ENCODE assay signal across 12 cellular contexts in the genomic region with DNA sequence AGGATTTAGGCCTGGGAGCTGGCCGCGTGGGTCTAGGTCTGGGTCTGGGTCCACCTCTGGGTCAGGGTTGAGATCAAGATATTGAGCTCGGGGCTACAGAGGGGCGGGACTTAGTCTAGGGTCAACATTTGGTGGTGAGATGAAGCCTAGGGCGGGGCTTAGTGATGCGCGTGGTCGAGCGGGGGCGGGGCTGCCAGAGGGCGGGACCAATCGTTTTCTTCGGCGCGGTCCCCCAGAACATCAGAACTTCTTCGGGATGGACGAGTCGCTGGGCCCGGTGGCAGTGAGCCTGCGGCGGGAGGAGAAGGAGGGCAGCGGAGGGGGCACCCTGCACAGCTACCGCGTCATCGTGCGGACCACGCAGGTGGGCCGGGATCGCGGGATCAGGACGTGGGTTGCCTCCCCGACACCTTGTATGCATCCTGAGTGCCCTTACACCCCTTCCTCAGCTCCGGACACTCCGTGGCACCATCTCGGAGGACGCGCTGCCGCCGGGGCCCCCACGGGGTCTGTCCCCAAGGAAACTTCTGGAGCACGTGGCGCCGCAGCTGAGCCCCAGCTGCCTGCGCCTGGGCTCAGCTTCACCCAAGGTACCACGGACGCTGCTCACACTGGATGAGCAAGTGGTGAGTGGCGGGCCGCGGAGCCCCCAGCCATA. TPM values are rescaled to one million over a fixed set of nuclear protein-coding genes. Genes with fewer than 3 reads are reported as not detected.
DNase-seq lines count a peak whose midpoint lies in the region; ATAC-seq, FAIRE-seq and TF ChIP-seq lines count a peak whose summit lies in the region.
"Had no signal": no experiment of that assay in that cellular context is flagged by ENCODE, and none has a peak within 500 bp of the region (broad histone marks: within the 10 kb centered on the region; RNA-seq: fewer than 3 reads in every experiment).

No MANE protein-coding gene starts in this region.

- CTCF ChIA-PET in GM12878 (lab: Yijun Ruan, JAX): interaction anchor here (0.6 to 1.0 kb wide), 2 partner anchors 10 to 16 kb away, joined by 3 read pairs; no protein-coding TSS in a partner anchor
- CTCF ChIA-PET in HEK293T (lab: Yijun Ruan, JAX): no interaction called here

- no peaks in the 10 kb centered on the region for H3K9me3 ChIP-seq in GM12878 (replicated peaks; ENCODE audit: control insufficient read depth, insufficient read depth, low read length)
- H3K9me3 ChIP-seq in SJCRH30 (replicated peaks): no peaks in the 10 kb centered on the region
- H3K9me3 ChIP-seq: HAP-1 had no signal

- H3K4me3 Mint-ChIP-seq in mesothelial cell of epicardium: peak overlapping the region; percentile 24

- in situ Hi-C loops in GM12878 (cut with MboI): no loop called here

- H4K20me1 ChIP-seq in GM12878 (ENCODE audit: control insufficient read depth, insufficient read depth): no peaks in the 10 kb centered on the region

- H3K4me3 ChIP-seq in GM12878: peak overlapping the region; percentile 85
- H3K4me3 ChIP-seq in SJCRH30: no peak overlapping the region
- H3K4me3 ChIP-seq: HAP-1 had no signal

- H2AFZ ChIP-seq in GM12878 (ENCODE audit: control insufficient read depth, low read depth, low read length): no peak overlapping the region

- ATAC-seq in GM12878: no peak

- H3K9me3 Mint-ChIP-seq in mesothelial cell of epicardium: no peaks in the 10 kb centered on the region

- FAIRE-seq in GM12878 (lab: Jason Lieb, UNC): no peak
- FAIRE-seq: GM18507 had no signal

- TF ChIP-seq POLR2A in GM12878 (IDR thresholded peaks at IDR 0.05; ENCODE audit: low read depth, low read length): no peak

- RAD21 ChIA-PET in GM12878 (lab: Charles Lee; ENCODE audit: unreplicated experiment): interaction anchor here (0.8 to 0.9 kb wide), 2 partner anchors 27 to 58 kb away, joined by 3 read pairs; a partner anchor contains a TSS

- no peak for TF ChIP-seq RAD21 in GM12878 (IDR thresholded peaks at IDR 0.05; ENCODE audit: insufficient read depth, low read depth, low read length)

- SMC1A ChIA-PET in GM12878 (lab: Charles Lee; ENCODE audit: uncharacterized antibody, unreplicated experiment): no interaction called here

- peak overlapping the region; percentile 99 for H3K4me2 ChIP-seq in GM12878 (ENCODE audit: control insufficient read depth, insufficient read depth)

- peaks cover 5% of the 10 kb centered on the region for H3K36me3 Mint-ChIP-seq in mesothelial cell of epicardium

- TF ChIP-seq CTCF in GM12878 (IDR thresholded peaks at IDR 0.05 in 2 of 3, conservative IDR thresholded peaks at IDR 0.05 in 1 of 3; ENCODE audit: control insufficient read depth in 2 of 3, extremely low read depth in 1 of 3, insufficient read depth in 1 of 3, low read depth in 3 of 3, low read length in 3 of 3) (no peak), mesothelial cell of epicardium (IDR thresholded peaks at IDR 0.05; ENCODE audit: unreplicated experiment) (no peak)

- peaks cover 35% of the 10 kb centered on the region for H3K4me1 Mint-ChIP-seq in mesothelial cell of epicardium

- peak; percentile 51 for DNase-seq in stimulated activated CD4-positive, alpha-beta T cell treated with anti-CD3 and anti-CD28 coated beads, Interleukin-15, amount 100 ng/mL, for 24 hours
- no peak for DNase-seq in stimulated activated CD4-positive, alpha-beta T cell treated with anti-CD3 and anti-CD28 coated beads, Interleukin-1b, Interleukin-23, amount 100 ng/mL, for 48 hours
- DNase-seq in GM12878 (ENCODE audit: low read depth, low spot score) (no peak), mesothelial cell of epicardium (ENCODE audit: low spot score in 2 of 2, unreplicated experiment in 2 of 2) (no peak), middle frontal gyrus (ENCODE audit: extremely low spot score, low spot score) (no peak), DMS114 treated with DMSO at 0.1 percent for 48 hours (lab: John Stamatoyannopoulos, UW; ENCODE audit: unreplicated experiment) (no peak), SJCRH30 (no peak), HEK293T (ENCODE audit: extremely low spot score) (no peak)
- DNase-seq: NCI-H345 had no signal

- no peak for TF ChIP-seq EP300 in GM12878 (IDR thresholded peaks at IDR 0.05; ENCODE audit: borderline replicate concordance in 1 of 2, control insufficient read depth in 1 of 2, low read depth in 2 of 2, low read length in 2 of 2)

- H3K79me2 ChIP-seq in GM12878 (ENCODE audit: control insufficient read depth, insufficient read depth, low read length): peaks cover 42% of the 10 kb centered on the region

- H3K4me1 ChIP-seq in GM12878 (ENCODE audit: control insufficient read depth, insufficient read depth, low read length): peaks cover 34% of the 10 kb centered on the region
- H3K4me1 ChIP-seq in SJCRH30: no peaks in the 10 kb centered on the region; the same call in 1 of the 2 replicates

- WGBS in GM12878 (ENCODE audit: insufficient coverage, insufficient replicate concordance, low lambda C conversion rate, missing lambda C conversion rate): 94% methylated on average over 31 of the region's 49 CpGs

- H3K27ac ChIP-seq in GM12878 (ENCODE audit: control insufficient read depth, insufficient read depth) (peak overlapping the region; percentile 89; the same call in 1 of the 2 replicates), SJCRH30 (no peak overlapping the region)
- H3K27ac ChIP-seq: C4-2B had no signal

- peaks cover 2% of the 10 kb centered on the region for H3K27me3 Mint-ChIP-seq in mesothelial cell of epicardium (ENCODE audit: low read depth)

- POLR2A ChIA-PET in GM12878 (lab: Charles Lee): interaction anchor here (0.6 to 7.6 kb wide), 4 partner anchors 11 to 47 kb away, joined by 4 to 100 read pairs (median 5); a partner anchor contains a TSS
- POLR2A ChIA-PET in HEK293T (lab: Yijun Ruan, JAX): interaction anchor here (1.1 to 1.6 kb wide), 3 partner anchors 11 to 27 kb away, joined by 5 to 6 read pairs (median 5); a partner anchor contains a TSS

- H3K36me3 ChIP-seq in GM12878 (ENCODE audit: control insufficient read depth in 2 of 2, insufficient read depth in 2 of 2, low read length in 1 of 2): peaks cover 11 to 30% of the 10 kb centered on the region in 2 experiments
- no peaks in the 10 kb centered on the region for H3K36me3 ChIP-seq in SJCRH30

- H3K27ac Mint-ChIP-seq in mesothelial cell of epicardium: no peak overlapping the region

- peak overlapping the region; percentile 46; the same call in 1 of the 2 replicates for H3K9ac ChIP-seq in GM12878 (ENCODE audit: control insufficient read depth, insufficient read depth, low read length)

- intact Hi-C loops in GM12878 (cut with micrococcal nuclease; ENCODE audit: unreplicated experiment): no loop called here

- no TSS peak for BruUV-seq in GM12878 (replicated peaks; lab: Mats Ljungman, UMichigan)

- H3K27me3 ChIP-seq in GM12878 (replicated peaks in 1 of 2; ENCODE audit: control insufficient read depth in 2 of 2, insufficient read depth in 2 of 2, low read length in 1 of 2): no peaks in the 10 kb centered on the region
- H3K27me3 ChIP-seq in SJCRH30: no peaks in the 10 kb centered on the region

RNA-seq across cellular contexts. Expression of a gene that starts 4.2 kb away (rescaled TPM):
- total RNA-seq in GM12878 (2013; cell fraction: nucleolus; rRNA removed): 136 and 145 TPM in 2 replicates
- 51.7 and 61.2 TPM in 2 replicates for total RNA-seq in GM12878 (2014; rRNA removed)
- 26.9 and 34.2 TPM in 2 replicates for total RNA-seq in GM12878 (2014; rRNA removed; fragmentation: Illumina TruSeq; extraction: Trizol)
- 132 and 139 TPM in 2 replicates for total RNA-seq in GM12878 (2021)
- polyA plus RNA-seq in GM12878 (2011; ENCODE audit: low read depth): 14.6 TPM
- 24.0 and 64.1 TPM in 2 replicates for polyA plus RNA-seq in GM12878 (2011; rRNA removed)
- 72.9 and 124 TPM in 2 replicates for polyA plus RNA-seq in GM12878 (2011; cell fraction: cytosol; rRNA removed)
- polyA plus RNA-seq in GM12878 (2011; cell fraction: nucleus; rRNA removed): 436 and 511 TPM in 2 replicates
- 69.0 and 88.3 TPM in 2 replicates for polyA plus RNA-seq in GM12878 (2012)
- polyA plus RNA-seq in GM12878 (2014; fragmentation: Illumina TruSeq; extraction: Trizol): 4.9 and 16.0 TPM in 2 replicates
- 1 to 10 TPM; 1.0 to 5.5 TPM for polyA plus RNA-seq in GM12878 (2014; fragmentation: Nextera tagmentation; extraction: Ambion mirVana)
- 64.2 and 66.8 TPM in 2 replicates for polyA plus RNA-seq in GM12878 (2014; rRNA removed)
- 10 to 100 TPM; 18.3 to 32.7 TPM for polyA plus RNA-seq in GM12878 (2016; fragmentation: Nextera tagmentation; extraction: Ambion mirVana)
- 131 and 204 TPM in 2 replicates for polyA minus RNA-seq in GM12878 (2011; rRNA and poly(A)+ RNA removed)
- 70.8 and 88.3 TPM in 2 replicates for polyA minus RNA-seq in GM12878 (2011; cell fraction: cytosol; rRNA and poly(A)+ RNA removed)
- 87.9 and 144 TPM in 2 replicates for polyA minus RNA-seq in GM12878 (2011; cell fraction: nucleus; rRNA and poly(A)+ RNA removed)
- 37.1 to 42.9 TPM (median 37.5 TPM) in 3 replicates for total RNA-seq in mesothelial cell of epicardium
- total RNA-seq in SJCRH30 (2014; rRNA removed; shearing (Covaris generic)): 2.8 and 2.9 TPM in 2 replicates

RNA-seq across cellular contexts. Expression of a gene that starts 20.6 kb away (rescaled TPM):
- 91.6 and 99.8 TPM in 2 replicates for total RNA-seq in GM12878 (2013; cell fraction: nucleolus; rRNA removed)
- total RNA-seq in GM12878 (2014; rRNA removed) (28.1 and 33.6 TPM in 2 replicates), GM12878 (2014; rRNA removed; fragmentation: Illumina TruSeq; extraction: Trizol) (15.3 and 16.8 TPM in 2 replicates), GM12878 (2021) (51.7 and 56.4 TPM in 2 replicates), mesothelial cell of epicardium (95.6 to 98.8 TPM (median 96.8 TPM) in 3 replicates)
- 26.3 TPM for polyA plus RNA-seq in GM12878 (2011; ENCODE audit: low read depth)
- polyA plus RNA-seq in GM12878 (2011; rRNA removed) (13.4 and 32.7 TPM in 2 replicates), GM12878 (2014; fragmentation: Illumina TruSeq; extraction: Trizol) (21.8 and 34.7 TPM in 2 replicates), GM12878 (2014; fragmentation: Nextera tagmentation; extraction: Ambion mirVana) (10 to 100 TPM in 1 of 2 experiments, 1 to 10 TPM in 1; 5.1 to 12.8 TPM), GM12878 (2014; rRNA removed) (37.4 and 60.0 TPM in 2 replicates), GM12878 (2016; fragmentation: Nextera tagmentation; extraction: Ambion mirVana) (10 to 100 TPM; 38.1 to 42.8 TPM)
- 28.1 and 28.2 TPM in 2 replicates for polyA plus RNA-seq in GM12878 (2011; cell fraction: cytosol; rRNA removed)
- 205 and 257 TPM in 2 replicates for polyA plus RNA-seq in GM12878 (2011; cell fraction: nucleus; rRNA removed)
- 60.7 and 67.5 TPM in 2 replicates for polyA plus RNA-seq in GM12878 (2012)
- polyA minus RNA-seq in GM12878 (2011; rRNA and poly(A)+ RNA removed): 35.8 and 49.0 TPM in 2 replicates
- polyA minus RNA-seq in GM12878 (2011; cell fraction: cytosol; rRNA and poly(A)+ RNA removed): 18.3 and 22.1 TPM in 2 replicates
- 82.5 and 108 TPM in 2 replicates for polyA minus RNA-seq in GM12878 (2011; cell fraction: nucleus; rRNA and poly(A)+ RNA removed)
- 37.3 and 38.3 TPM in 2 replicates for total RNA-seq in SJCRH30 (2014; rRNA removed; shearing (Covaris generic))

RNA-seq across cellular contexts. Expression of a gene that starts 26.6 kb away (rescaled TPM):
- 38.1 and 44.3 TPM in 2 replicates for total RNA-seq in GM12878 (2013; cell fraction: nucleolus; rRNA removed)
- total RNA-seq in GM12878 (2014; rRNA removed): 14.0 and 19.9 TPM in 2 replicates
- total RNA-seq in GM12878 (2014; rRNA removed; fragmentation: Illumina TruSeq; extraction: Trizol): 5.4 and 7.3 TPM in 2 replicates
- total RNA-seq in GM12878 (2021): 39.0 and 46.6 TPM in 2 replicates
- polyA plus RNA-seq in GM12878 (2011; ENCODE audit: low read depth): 8.1 TPM
- polyA plus RNA-seq in GM12878 (2011; rRNA removed): 2.9 and 8.2 TPM in 2 replicates
- 19.6 and 23.7 TPM in 2 replicates for polyA plus RNA-seq in GM12878 (2011; cell fraction: cytosol; rRNA removed)
- polyA plus RNA-seq in GM12878 (2011; cell fraction: nucleus; rRNA removed): 93.1 and 120 TPM in 2 replicates
- polyA plus RNA-seq in GM12878 (2012): 16.6 and 21.0 TPM in 2 replicates
- 1.7 and 8.6 TPM in 2 replicates for polyA plus RNA-seq in GM12878 (2014; fragmentation: Illumina TruSeq; extraction: Trizol)
- polyA plus RNA-seq in GM12878 (2014; fragmentation: Nextera tagmentation; extraction: Ambion mirVana): under 1 TPM; 0.03 to 0.15 TPM
- polyA plus RNA-seq in GM12878 (2014; rRNA removed): 34.1 and 40.2 TPM in 2 replicates
- 10 to 100 TPM in 1 of 2 experiments, 1 to 10 TPM in 1; 6.8 to 10.3 TPM for polyA plus RNA-seq in GM12878 (2016; fragmentation: Nextera tagmentation; extraction: Ambion mirVana)
- 12.1 and 24.9 TPM in 2 replicates for polyA minus RNA-seq in GM12878 (2011; rRNA and poly(A)+ RNA removed)
- 17.2 and 18.4 TPM in 2 replicates for polyA minus RNA-seq in GM12878 (2011; cell fraction: cytosol; rRNA and poly(A)+ RNA removed)
- 29.3 and 54.2 TPM in 2 replicates for polyA minus RNA-seq in GM12878 (2011; cell fraction: nucleus; rRNA and poly(A)+ RNA removed)
- total RNA-seq in mesothelial cell of epicardium: 59.0 to 61.8 TPM (median 61.3 TPM) in 3 replicates
- total RNA-seq in SJCRH30 (2014; rRNA removed; shearing (Covaris generic)): 24.3 and 27.1 TPM in 2 replicates

RNA-seq across cellular contexts. Expression of a gene that starts 28.1 kb away (rescaled TPM):
- total RNA-seq in GM12878 (2013; cell fraction: nucleolus; rRNA removed): 95.3 and 109 TPM in 2 replicates
- total RNA-seq in GM12878 (2014; rRNA removed) (37.4 and 39.9 TPM in 2 replicates), GM12878 (2014; rRNA removed; fragmentation: Illumina TruSeq; extraction: Trizol) (13.6 and 15.1 TPM in 2 replicates), GM12878 (2021) (62.6 and 64.7 TPM in 2 replicates), mesothelial cell of epicardium (46.8 to 52.0 TPM (median 47.5 TPM) in 3 replicates)
- 8.2 TPM for polyA plus RNA-seq in GM12878 (2011; ENCODE audit: low read depth)
- polyA plus RNA-seq in GM12878 (2011; rRNA removed) (17.0 and 27.9 TPM in 2 replicates), GM12878 (2014; fragmentation: Illumina TruSeq; extraction: Trizol) (6.6 and 14.0 TPM in 2 replicates), GM12878 (2014; fragmentation: Nextera tagmentation; extraction: Ambion mirVana) (1 to 10 TPM; 1.5 to 1.9 TPM), GM12878 (2014; rRNA removed) (51.8 and 58.7 TPM in 2 replicates), GM12878 (2016; fragmentation: Nextera tagmentation; extraction: Ambion mirVana) (10 to 100 TPM; 22.1 to 27.3 TPM)
- 43.4 and 59.7 TPM in 2 replicates for polyA plus RNA-seq in GM12878 (2011; cell fraction: cytosol; rRNA removed)
- 80.4 and 99.7 TPM in 2 replicates for polyA plus RNA-seq in GM12878 (2011; cell fraction: nucleus; rRNA removed)
- 29.2 and 38.0 TPM in 2 replicates for polyA plus RNA-seq in GM12878 (2012)
- polyA minus RNA-seq in GM12878 (2011; rRNA and poly(A)+ RNA removed): 31.5 and 53.3 TPM in 2 replicates
- 23.3 and 23.7 TPM in 2 replicates for polyA minus RNA-seq in GM12878 (2011; cell fraction: cytosol; rRNA and poly(A)+ RNA removed)
- polyA minus RNA-seq in GM12878 (2011; cell fraction: nucleus; rRNA and poly(A)+ RNA removed): 31.8 and 54.0 TPM in 2 replicates
- 20.5 and 24.3 TPM in 2 replicates for total RNA-seq in SJCRH30 (2014; rRNA removed; shearing (Covaris generic))

RNA-seq across cellular contexts. Expression of a gene that starts 46.5 kb away (rescaled TPM):
- 0.42 and 0.67 TPM in 2 replicates for total RNA-seq in GM12878 (2013; cell fraction: nucleolus; rRNA removed)
- 0.16 and 0.23 TPM in 2 replicates for total RNA-seq in GM12878 (2014; rRNA removed)
- total RNA-seq in GM12878 (2014; rRNA removed; fragmentation: Illumina TruSeq; extraction: Trizol): not detected in 2 replicates
- 0.29 and 0.54 TPM in 2 replicates for total RNA-seq in GM12878 (2021)
- polyA plus RNA-seq in GM12878 (2011; ENCODE audit: low read depth): not detected
- not detected in 2 replicates for polyA plus RNA-seq in GM12878 (2011; rRNA removed)
- polyA plus RNA-seq in GM12878 (2011; cell fraction: cytosol; rRNA removed): 0.08 TPM in 1 of 2 replicates, not detected in the other
- polyA plus RNA-seq in GM12878 (2011; cell fraction: nucleus; rRNA removed): 0.16 and 0.46 TPM in 2 replicates
- 0.08 and 0.80 TPM in 2 replicates for polyA plus RNA-seq in GM12878 (2012)
- not detected in 2 replicates for polyA plus RNA-seq in GM12878 (2014; fragmentation: Illumina TruSeq; extraction: Trizol)
- polyA plus RNA-seq in GM12878 (2014; fragmentation: Nextera tagmentation; extraction: Ambion mirVana): under 1 TPM in 1 of 2 experiments, not detected in 1; 0.11 TPM
- 0.15 TPM in 1 of 2 replicates, not detected in the other for polyA plus RNA-seq in GM12878 (2014; rRNA removed)
- polyA plus RNA-seq in GM12878 (2016; fragmentation: Nextera tagmentation; extraction: Ambion mirVana): not detected
- 1.4 TPM in 1 of 2 replicates, not detected in the other for polyA minus RNA-seq in GM12878 (2011; rRNA and poly(A)+ RNA removed)
- polyA minus RNA-seq in GM12878 (2011; cell fraction: cytosol; rRNA and poly(A)+ RNA removed): not detected in 2 replicates
- not detected in 2 replicates for polyA minus RNA-seq in GM12878 (2011; cell fraction: nucleus; rRNA and poly(A)+ RNA removed)
- total RNA-seq in mesothelial cell of epicardium: 0.95 to 2.4 TPM (median 1.7 TPM) in 3 replicates
- total RNA-seq in SJCRH30 (2014; rRNA removed; shearing (Covaris generic)): 0.28 TPM in 1 of 2 replicates, not detected in the other
